Comparison of ENCODE assay signal across 7 cellular contexts in the genomic region with DNA sequence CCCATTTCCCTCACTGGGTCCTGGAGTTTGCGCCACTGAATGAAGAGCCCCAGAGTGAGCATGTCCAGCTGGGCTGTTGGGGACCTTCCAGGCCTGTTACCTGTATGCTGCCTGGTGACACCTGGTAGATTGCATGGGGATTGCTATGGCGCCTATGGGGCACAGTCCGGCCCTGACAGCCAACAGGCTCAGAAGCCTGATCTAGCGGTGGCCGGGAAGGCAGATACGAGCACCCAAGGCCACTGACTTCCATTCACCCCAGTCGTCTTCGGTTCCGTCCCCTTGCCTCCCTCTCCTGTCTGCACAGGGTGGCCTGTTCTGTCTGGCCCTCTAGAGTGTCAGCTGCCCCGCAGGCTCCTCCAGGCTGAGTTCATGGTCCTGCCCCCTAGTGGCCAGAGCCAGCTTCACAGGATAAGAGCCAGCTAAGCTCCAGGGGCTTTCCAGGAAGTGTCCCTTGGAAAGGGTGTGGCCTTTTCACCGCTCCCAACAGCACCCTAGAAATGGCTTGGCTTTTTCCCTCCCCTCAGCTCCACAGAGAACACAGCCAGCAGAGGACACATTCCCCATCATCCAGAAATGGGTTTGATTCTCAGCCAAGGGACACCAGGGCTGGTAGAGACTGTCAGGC.
DNase-seq lines count a peak whose midpoint lies in the region; FAIRE-seq and TF ChIP-seq lines count a peak whose summit lies in the region.
"Not testable (repeated sequence)": the region's sequence is repeated elsewhere in the genome, so short reads cannot be mapped to it uniquely, and the experiment has no call there.

No MANE protein-coding gene starts in this region.

- not testable (repeated sequence) for H3K9me3 ChIP-seq in kidney (ENCODE audit: control insufficient read depth in 1 of 2, low read length in 2 of 2)

- H3K9ac ChIP-seq in kidney (ENCODE audit: low read length in 2 of 2), result not testable (repeated sequence)

- intact Hi-C loops in dorsolateral prefrontal cortex (cut with DNase I); kidney (cut with DNase I): not testable (repeated sequence)

- not testable (repeated sequence) for H3K27ac ChIP-seq in dorsolateral prefrontal cortex; kidney (ENCODE audit: low read depth in 2 of 2, low read length in 2 of 2)

- H3K27me3 ChIP-seq in dorsolateral prefrontal cortex, result not testable (repeated sequence)

- DNase-seq in LoVo (ENCODE audit: low spot score) (peak; percentile 53), RPMI8226 (peak; percentile 52), activated T-cell treated with anti-CD3 and anti-CD28 coated beads for 1 hour (ENCODE audit: low read depth) (peak; percentile 17), renal cortical epithelial cell (ENCODE audit: low read depth) (peak; percentile 35)
- DNase-seq in dorsolateral prefrontal cortex, kidney: not testable (repeated sequence)

- TF ChIP-seq CTCF in GM12872 (IDR thresholded peaks at IDR 0.05; ENCODE audit: insufficient read depth, low read depth, low read length), result peak; percentile 82
- TF ChIP-seq CTCF in dorsolateral prefrontal cortex (IDR thresholded peaks at IDR 0.05 in 54 of 56, conservative IDR thresholded peaks at IDR 0.05 in 2 of 56; ENCODE audit: low read depth in 1 of 56, partially characterized antibody in 56 of 56), result peak in 41 of 56 donors; percentile 6 to 63 (median 39)
- TF ChIP-seq CTCF in kidney (IDR thresholded peaks at IDR 0.05; ENCODE audit: borderline replicate concordance, extremely low read depth, insufficient read depth), result peak; percentile 51

- not testable (repeated sequence) for FAIRE-seq in kidney (lab: Jason Lieb, UNC)

- not testable (repeated sequence) for H3K36me3 ChIP-seq in kidney (ENCODE audit: control insufficient read depth in 1 of 2, insufficient read depth in 2 of 2, low read length in 2 of 2)

- not testable (repeated sequence) for H3K4me1 ChIP-seq in kidney (ENCODE audit: control insufficient read depth in 1 of 2, insufficient read depth in 1 of 2, low read depth in 1 of 2, low read length in 2 of 2)

- H3K4me3 ChIP-seq in dorsolateral prefrontal cortex; kidney (ENCODE audit: low read length in 2 of 2): not testable (repeated sequence)
